In the genomic region with DNA sequence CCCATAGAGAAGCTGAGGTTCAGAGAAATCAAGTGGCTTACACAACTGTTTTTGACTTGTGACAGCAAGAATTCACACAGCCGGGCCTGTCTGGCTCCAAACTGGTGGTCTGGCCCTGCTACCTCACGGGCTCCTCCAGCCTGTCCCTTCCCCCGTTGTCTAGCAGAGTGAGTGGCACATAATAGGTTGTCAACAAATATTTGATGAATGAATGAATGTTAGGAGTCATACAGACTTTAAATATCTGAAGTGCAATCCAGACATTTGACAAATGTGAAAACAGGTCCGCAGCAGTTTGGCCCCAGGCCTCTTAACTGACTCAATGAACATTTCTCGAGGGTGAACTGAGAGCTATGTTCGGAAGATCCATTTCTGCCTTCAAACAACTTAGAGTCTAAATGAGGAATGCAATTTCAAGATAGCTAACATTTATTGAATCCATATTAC, we compare ENCODE assay signal across 2 cellular contexts.
TF ChIP-seq lines count a peak whose summit lies in the region.

No MANE protein-coding gene starts in this region.

TF ChIP-seq in SK-N-SH, 30 proteins besides CTCF, POLR2A, EP300 and RAD21 (continued from another document):
- TF ChIP-seq, protein P1, sequence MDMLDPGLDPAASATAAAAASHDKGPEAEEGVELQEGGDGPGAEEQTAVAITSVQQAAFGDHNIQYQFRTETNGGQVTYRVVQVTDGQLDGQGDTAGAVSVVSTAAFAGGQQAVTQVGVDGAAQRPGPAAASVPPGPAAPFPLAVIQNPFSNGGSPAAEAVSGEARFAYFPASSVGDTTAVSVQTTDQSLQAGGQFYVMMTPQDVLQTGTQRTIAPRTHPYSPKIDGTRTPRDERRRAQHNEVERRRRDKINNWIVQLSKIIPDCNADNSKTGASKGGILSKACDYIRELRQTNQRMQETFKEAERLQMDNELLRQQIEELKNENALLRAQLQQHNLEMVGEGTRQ (IDR thresholded peaks at IDR 0.05; ENCODE audit: borderline replicate concordance, low read depth, low read length), result no peak
- TF ChIP-seq, protein P2, sequence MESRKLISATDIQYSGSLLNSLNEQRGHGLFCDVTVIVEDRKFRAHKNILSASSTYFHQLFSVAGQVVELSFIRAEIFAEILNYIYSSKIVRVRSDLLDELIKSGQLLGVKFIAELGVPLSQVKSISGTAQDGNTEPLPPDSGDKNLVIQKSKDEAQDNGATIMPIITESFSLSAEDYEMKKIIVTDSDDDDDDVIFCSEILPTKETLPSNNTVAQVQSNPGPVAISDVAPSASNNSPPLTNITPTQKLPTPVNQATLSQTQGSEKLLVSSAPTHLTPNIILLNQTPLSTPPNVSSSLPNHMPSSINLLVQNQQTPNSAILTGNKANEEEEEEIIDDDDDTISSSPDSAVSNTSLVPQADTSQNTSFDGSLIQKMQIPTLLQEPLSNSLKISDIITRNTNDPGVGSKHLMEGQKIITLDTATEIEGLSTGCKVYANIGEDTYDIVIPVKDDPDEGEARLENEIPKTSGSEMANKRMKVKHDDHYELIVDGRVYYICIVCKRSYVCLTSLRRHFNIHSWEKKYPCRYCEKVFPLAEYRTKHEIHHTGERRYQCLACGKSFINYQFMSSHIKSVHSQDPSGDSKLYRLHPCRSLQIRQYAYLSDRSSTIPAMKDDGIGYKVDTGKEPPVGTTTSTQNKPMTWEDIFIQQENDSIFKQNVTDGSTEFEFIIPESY (IDR thresholded peaks at IDR 0.05; ENCODE audit: borderline replicate concordance, low read depth), result no peak
- no peak for TF ChIP-seq EZH2phosphoT487 (IDR thresholded peaks at IDR 0.05; ENCODE audit: borderline replicate concordance, low read depth)
- no peak for TF ChIP-seq RCOR1 (IDR thresholded peaks at IDR 0.05; ENCODE audit: low read length)
- no peak for TF ChIP-seq ELF1 (IDR thresholded peaks at IDR 0.05)
- no peak for TF ChIP-seq TAF1 (IDR thresholded peaks at IDR 0.05; ENCODE audit: borderline replicate concordance, low read depth, low read length)
- TF ChIP-seq SIN3A (IDR thresholded peaks at IDR 0.05; ENCODE audit: borderline replicate concordance, low read depth, low read length), result no peak
- no peak for TF ChIP-seq NFIC (IDR thresholded peaks at IDR 0.05; ENCODE audit: borderline replicate concordance)
- TF ChIP-seq JUND (IDR thresholded peaks at IDR 0.05), result no peak
- TF ChIP-seq PBX3 (IDR thresholded peaks at IDR 0.05), result no peak
TF ChIP-seq in SK-N-SH: peak in this region for 0.

TF ChIP-seq in SK-N-SH treated with all-trans-retinoic acid at 6 μM for 48 hours, 23 proteins besides CTCF, POLR2A, EP300 and RAD21 (continued from another document):
- TF ChIP-seq, protein P3, sequence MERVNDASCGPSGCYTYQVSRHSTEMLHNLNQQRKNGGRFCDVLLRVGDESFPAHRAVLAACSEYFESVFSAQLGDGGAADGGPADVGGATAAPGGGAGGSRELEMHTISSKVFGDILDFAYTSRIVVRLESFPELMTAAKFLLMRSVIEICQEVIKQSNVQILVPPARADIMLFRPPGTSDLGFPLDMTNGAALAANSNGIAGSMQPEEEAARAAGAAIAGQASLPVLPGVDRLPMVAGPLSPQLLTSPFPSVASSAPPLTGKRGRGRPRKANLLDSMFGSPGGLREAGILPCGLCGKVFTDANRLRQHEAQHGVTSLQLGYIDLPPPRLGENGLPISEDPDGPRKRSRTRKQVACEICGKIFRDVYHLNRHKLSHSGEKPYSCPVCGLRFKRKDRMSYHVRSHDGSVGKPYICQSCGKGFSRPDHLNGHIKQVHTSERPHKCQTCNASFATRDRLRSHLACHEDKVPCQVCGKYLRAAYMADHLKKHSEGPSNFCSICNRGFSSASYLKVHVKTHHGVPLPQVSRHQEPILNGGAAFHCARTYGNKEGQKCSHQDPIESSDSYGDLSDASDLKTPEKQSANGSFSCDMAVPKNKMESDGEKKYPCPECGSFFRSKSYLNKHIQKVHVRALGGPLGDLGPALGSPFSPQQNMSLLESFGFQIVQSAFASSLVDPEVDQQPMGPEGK (CRISPR knock-in tag; IDR thresholded peaks at IDR 0.05; ENCODE audit: borderline replicate concordance), result no peak
- no peak for TF ChIP-seq BACH2 (CRISPR knock-in tag; IDR thresholded peaks at IDR 0.05; ENCODE audit: borderline replicate concordance)
- no peak for TF ChIP-seq ZNF565 (CRISPR knock-in tag; conservative IDR thresholded peaks at IDR 0.05; ENCODE audit: low read depth)
- TF ChIP-seq CSDC2 (CRISPR knock-in tag; IDR thresholded peaks at IDR 0.05), result no peak
- TF ChIP-seq ESRRG (CRISPR knock-in tag; IDR thresholded peaks at IDR 0.05), result no peak
- TF ChIP-seq RARB (CRISPR knock-in tag; IDR thresholded peaks at IDR 0.05), result no peak
- TF ChIP-seq ARNTL (CRISPR knock-in tag; IDR thresholded peaks at IDR 0.05; ENCODE audit: borderline replicate concordance, low read depth), result no peak
- TF ChIP-seq ZFP30 (CRISPR knock-in tag; IDR thresholded peaks at IDR 0.05), result no peak
- no peak for TF ChIP-seq POU6F1 (CRISPR knock-in tag; IDR thresholded peaks at IDR 0.05; ENCODE audit: borderline replicate concordance, low read depth)
